In genomic region chr9:26566141-26566540, GRCh38 we compare ENCODE assay signal across 6 cellular contexts.
"Had no signal": no experiment of that assay in that cellular context is flagged by ENCODE, and none has a peak within 500 bp of the region (broad histone marks: within the 10 kb centered on the region; RNA-seq: fewer than 3 reads in every experiment).

No MANE protein-coding gene starts in this region.

- H3K4me1 Mint-ChIP-seq: GM23338, H9 had no signal

- H3K4me2 ChIP-seq: GM23338 had no signal

- H3K9me3 Mint-ChIP-seq: GM23338 had no signal

- H3K4me3 ChIP-seq: GM23338, K562 had no signal

- H3K27ac ChIP-seq: HL-60 had no signal

- DNase-seq: H9, HCEC 1CT, IMR-90 had no signal

- H3K27ac Mint-ChIP-seq: GM23338, H9 had no signal

- H3K4me3 Mint-ChIP-seq: GM23338, H9 had no signal
